Comparison of ENCODE assay signal across 9 cellular contexts in the genomic region with DNA sequence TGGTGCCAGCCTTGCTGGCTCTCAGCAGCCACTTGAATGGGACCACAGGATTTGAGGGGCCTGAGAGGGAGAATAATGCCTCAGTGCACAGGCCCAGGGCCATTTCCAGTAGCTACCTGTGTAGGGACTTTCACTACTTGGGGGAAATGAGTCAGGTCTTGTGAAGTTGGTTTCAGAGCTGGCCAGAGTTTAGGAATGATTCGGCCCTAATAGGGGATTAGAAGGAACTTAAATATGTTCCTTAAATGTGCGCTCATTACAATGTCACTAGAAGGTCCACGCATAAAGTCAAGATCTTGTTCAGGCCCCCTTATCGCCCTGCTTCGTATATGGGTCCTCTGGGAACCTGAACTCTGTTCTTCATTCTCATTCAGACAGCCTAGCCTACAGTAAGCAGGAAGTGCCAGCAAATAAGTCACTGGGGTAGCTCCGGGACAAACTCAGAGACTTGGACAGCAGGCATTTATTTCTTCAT. TPM values are rescaled to one million over a fixed set of nuclear protein-coding genes. Genes with fewer than 3 reads are reported as not detected.
DNase-seq lines count a peak whose midpoint lies in the region; ATAC-seq and TF ChIP-seq lines count a peak whose summit lies in the region.
"Had no signal": no experiment of that assay in that cellular context is flagged by ENCODE, and none has a peak within 500 bp of the region (broad histone marks: within the 10 kb centered on the region; RNA-seq: fewer than 3 reads in every experiment).

No MANE protein-coding gene starts in this region.

- DNase-seq in activated CD8-positive, alpha-beta T cell treated with anti-CD3 and anti-CD28 coated beads for 36 hours = peak; percentile 40
- no peak for DNase-seq in activated CD8-positive, alpha-beta T cell treated with anti-CD3 and anti-CD28 coated beads, Interleukin-2, amount 10 ng/mL, durations not matched to agents 7 days and 5 days
- no peak for DNase-seq in pons (ENCODE audit: low spot score)
- no peak for DNase-seq in nephron progenitor cell
- DNase-seq in NCI-H1436 (lab: John Stamatoyannopoulos, UW) = no peak
- DNase-seq: foreskin melanocyte had no signal

- POLR2A ChIA-PET in activated CD8-positive, alpha-beta T cell treated with anti-CD3 and anti-CD28 coated beads for 36 hours (lab: Charles Lee) = interaction anchor here (0.7 to 6.0 kb wide), 9 partner anchors 10 to 814 kb away, joined by 3 to 85 read pairs (median 6); partner anchors contain the start of genes CCDC163, MMACHC, NASP and PRDX1
- POLR2A ChIA-PET in activated CD8-positive, alpha-beta T cell treated with anti-CD3 and anti-CD28 coated beads, Interleukin-2, amount 10 ng/mL, durations not matched to agents 7 days and 5 days (lab: Charles Lee) = interaction anchor here (0.8 to 5.6 kb wide), 2 partner anchors 11 to 23 kb away, joined by 3 to 55 read pairs; partner anchors contain the start of gene PRDX1

- intact Hi-C loops in activated CD8-positive, alpha-beta T cell treated with anti-CD3 and anti-CD28 coated beads for 36 hours (cut with micrococcal nuclease) = no loop called here

- H3K4me3 Mint-ChIP-seq in activated CD8-positive, alpha-beta T cell treated with anti-CD3 and anti-CD28 coated beads for 36 hours = no peak overlapping the region
- H3K4me3 Mint-ChIP-seq in activated CD8-positive, alpha-beta T cell treated with anti-CD3 and anti-CD28 coated beads, Interleukin-2, amount 10 ng/mL, durations not matched to agents 7 days and 5 days = no peak overlapping the region
- peak overlapping the region; percentile 67 for H3K4me3 Mint-ChIP-seq in activated T-helper 17 cell treated with anti-CD3 and anti-CD28 coated beads, Interleukin-2, amount 50 U/mL, for 72 hours
- peak overlapping the region; percentile 8 for H3K4me3 Mint-ChIP-seq in stimulated activated memory B cell treated with anti-CD40 and anti-IgM and Interleukin-4, amounts not matched to agents 10 μg/mL and 1 μg/mL and 100 μg/mL, for 72 hours
- H3K4me3 Mint-ChIP-seq in nephron progenitor cell = no peak overlapping the region

- no peaks in the 10 kb centered on the region for H3K36me3 Mint-ChIP-seq in activated CD8-positive, alpha-beta T cell treated with anti-CD3 and anti-CD28 coated beads for 36 hours (ENCODE audit: low read depth)
- H3K36me3 Mint-ChIP-seq in activated CD8-positive, alpha-beta T cell treated with anti-CD3 and anti-CD28 coated beads, Interleukin-2, amount 10 ng/mL, durations not matched to agents 7 days and 5 days (ENCODE audit: low read depth) = no peaks in the 10 kb centered on the region
- no peaks in the 10 kb centered on the region for H3K36me3 Mint-ChIP-seq in activated T-helper 17 cell treated with anti-CD3 and anti-CD28 coated beads, Interleukin-2, amount 50 U/mL, for 72 hours (ENCODE audit: low read depth)
- H3K36me3 Mint-ChIP-seq in stimulated activated memory B cell treated with anti-CD40 and anti-IgM and Interleukin-4, amounts not matched to agents 10 μg/mL and 1 μg/mL and 100 μg/mL, for 72 hours = no peaks in the 10 kb centered on the region
- H3K36me3 Mint-ChIP-seq in nephron progenitor cell (ENCODE audit: low read depth) = no peaks in the 10 kb centered on the region

- CTCF ChIA-PET in activated CD8-positive, alpha-beta T cell treated with anti-CD3 and anti-CD28 coated beads for 36 hours (lab: Charles Lee) = interaction anchor here (1.1 to 4.1 kb wide), 4 partner anchors 21 to 32 kb away, joined by 3 to 23 read pairs (median 8); partner anchors contain the start of gene PRDX1
- CTCF ChIA-PET in activated CD8-positive, alpha-beta T cell treated with anti-CD3 and anti-CD28 coated beads, Interleukin-2, amount 10 ng/mL, durations not matched to agents 7 days and 5 days (lab: Charles Lee) = interaction anchor here (0.9 to 3.3 kb wide), 6 partner anchors 13 to 49 kb away, joined by 3 to 22 read pairs (median 4); partner anchors contain the start of gene PRDX1

- peak; percentile 37 for ATAC-seq in activated CD8-positive, alpha-beta T cell treated with anti-CD3 and anti-CD28 coated beads for 36 hours
- no peak for ATAC-seq in activated CD8-positive, alpha-beta T cell treated with anti-CD3 and anti-CD28 coated beads, Interleukin-2, amount 10 ng/mL, durations not matched to agents 7 days and 5 days
- ATAC-seq in HG02943 (IDR thresholded peaks at IDR 0.05; ENCODE audit: low read depth, unreplicated experiment) = peak; percentile 39
- ATAC-seq in activated T-helper 17 cell treated with anti-CD3 and anti-CD28 coated beads, Interleukin-2, amount 50 U/mL, for 72 hours (replicated peaks) = peak; percentile 77
- peak; percentile 74 for ATAC-seq in stimulated activated memory B cell treated with anti-CD40 and anti-IgM and Interleukin-4, amounts not matched to agents 10 μg/mL and 1 μg/mL and 100 μg/mL, for 72 hours

- peak overlapping the region; percentile 36 for H3K27ac Mint-ChIP-seq in activated CD8-positive, alpha-beta T cell treated with anti-CD3 and anti-CD28 coated beads for 36 hours
- H3K27ac Mint-ChIP-seq in activated CD8-positive, alpha-beta T cell treated with anti-CD3 and anti-CD28 coated beads, Interleukin-2, amount 10 ng/mL, durations not matched to agents 7 days and 5 days = no peak overlapping the region
- peak overlapping the region; percentile 25 for H3K27ac Mint-ChIP-seq in activated T-helper 17 cell treated with anti-CD3 and anti-CD28 coated beads, Interleukin-2, amount 50 U/mL, for 72 hours
- peak overlapping the region; percentile 71 for H3K27ac Mint-ChIP-seq in stimulated activated memory B cell treated with anti-CD40 and anti-IgM and Interleukin-4, amounts not matched to agents 10 μg/mL and 1 μg/mL and 100 μg/mL, for 72 hours
- H3K27ac Mint-ChIP-seq in nephron progenitor cell = no peak overlapping the region

- no peaks in the 10 kb centered on the region for H3K9me3 Mint-ChIP-seq in activated CD8-positive, alpha-beta T cell treated with anti-CD3 and anti-CD28 coated beads for 36 hours
- no peaks in the 10 kb centered on the region for H3K9me3 Mint-ChIP-seq in activated CD8-positive, alpha-beta T cell treated with anti-CD3 and anti-CD28 coated beads, Interleukin-2, amount 10 ng/mL, durations not matched to agents 7 days and 5 days (ENCODE audit: insufficient read depth)
- no peaks in the 10 kb centered on the region for H3K9me3 Mint-ChIP-seq in activated T-helper 17 cell treated with anti-CD3 and anti-CD28 coated beads, Interleukin-2, amount 50 U/mL, for 72 hours
- H3K9me3 Mint-ChIP-seq in stimulated activated memory B cell treated with anti-CD40 and anti-IgM and Interleukin-4, amounts not matched to agents 10 μg/mL and 1 μg/mL and 100 μg/mL, for 72 hours = no peaks in the 10 kb centered on the region
- no peaks in the 10 kb centered on the region for H3K9me3 Mint-ChIP-seq in nephron progenitor cell

- TF ChIP-seq CTCF in activated CD8-positive, alpha-beta T cell treated with anti-CD3 and anti-CD28 coated beads for 36 hours (IDR thresholded peaks at IDR 0.05) = no peak
- TF ChIP-seq CTCF in nephron progenitor cell (IDR thresholded peaks at IDR 0.05) = no peak

- H3K27me3 Mint-ChIP-seq in activated CD8-positive, alpha-beta T cell treated with anti-CD3 and anti-CD28 coated beads for 36 hours = peaks cover 1% of the 10 kb centered on the region
- peaks cover 3% of the 10 kb centered on the region for H3K27me3 Mint-ChIP-seq in activated CD8-positive, alpha-beta T cell treated with anti-CD3 and anti-CD28 coated beads, Interleukin-2, amount 10 ng/mL, durations not matched to agents 7 days and 5 days (ENCODE audit: low read depth)
- no peaks in the 10 kb centered on the region for H3K27me3 Mint-ChIP-seq in activated T-helper 17 cell treated with anti-CD3 and anti-CD28 coated beads, Interleukin-2, amount 50 U/mL, for 72 hours
- no peaks in the 10 kb centered on the region for H3K27me3 Mint-ChIP-seq in stimulated activated memory B cell treated with anti-CD40 and anti-IgM and Interleukin-4, amounts not matched to agents 10 μg/mL and 1 μg/mL and 100 μg/mL, for 72 hours
- H3K27me3 Mint-ChIP-seq in nephron progenitor cell (ENCODE audit: low read depth, poor library complexity) = peaks cover 17% of the 10 kb centered on the region

- H3K4me1 Mint-ChIP-seq in activated CD8-positive, alpha-beta T cell treated with anti-CD3 and anti-CD28 coated beads for 36 hours (ENCODE audit: low read depth) = peaks cover 35% of the 10 kb centered on the region
- peaks cover 35% of the 10 kb centered on the region for H3K4me1 Mint-ChIP-seq in activated CD8-positive, alpha-beta T cell treated with anti-CD3 and anti-CD28 coated beads, Interleukin-2, amount 10 ng/mL, durations not matched to agents 7 days and 5 days (ENCODE audit: low read depth)
- H3K4me1 Mint-ChIP-seq in activated T-helper 17 cell treated with anti-CD3 and anti-CD28 coated beads, Interleukin-2, amount 50 U/mL, for 72 hours = peaks cover 21% of the 10 kb centered on the region
- H3K4me1 Mint-ChIP-seq in stimulated activated memory B cell treated with anti-CD40 and anti-IgM and Interleukin-4, amounts not matched to agents 10 μg/mL and 1 μg/mL and 100 μg/mL, for 72 hours = peaks cover 58% of the 10 kb centered on the region
- peaks cover 19% of the 10 kb centered on the region for H3K4me1 Mint-ChIP-seq in nephron progenitor cell

RNA-seq across cellular contexts. Expression of gene AKR1A1, which starts 5.6 kb away (rescaled TPM):
- total RNA-seq in activated CD8-positive, alpha-beta T cell treated with anti-CD3 and anti-CD28 coated beads for 36 hours = 100 to 1,000 TPM; 184 to 186 TPM
- 100 to 1,000 TPM; 150 to 152 TPM for total RNA-seq in activated CD8-positive, alpha-beta T cell treated with anti-CD3 and anti-CD28 coated beads, Interleukin-2, amount 10 ng/mL, durations not matched to agents 7 days and 5 days
- total RNA-seq in activated T-helper 17 cell treated with anti-CD3 and anti-CD28 coated beads, Interleukin-2, amount 50 U/mL, for 72 hours = 100 to 1,000 TPM; 121 to 151 TPM

RNA-seq across cellular contexts. Expression of gene PRDX1, which starts 23.4 kb away (rescaled TPM):
- 100 to 1,000 TPM; 547 to 553 TPM for total RNA-seq in activated CD8-positive, alpha-beta T cell treated with anti-CD3 and anti-CD28 coated beads for 36 hours
- total RNA-seq in activated CD8-positive, alpha-beta T cell treated with anti-CD3 and anti-CD28 coated beads, Interleukin-2, amount 10 ng/mL, durations not matched to agents 7 days and 5 days = 100 to 1,000 TPM; 250 to 251 TPM
- total RNA-seq in activated T-helper 17 cell treated with anti-CD3 and anti-CD28 coated beads, Interleukin-2, amount 50 U/mL, for 72 hours = 100 to 1,000 TPM; 344 to 571 TPM

RNA-seq across cellular contexts. Expression of gene NASP, which starts 38.8 kb away (rescaled TPM):
- 100 to 1,000 TPM; 227 to 246 TPM for total RNA-seq in activated CD8-positive, alpha-beta T cell treated with anti-CD3 and anti-CD28 coated beads for 36 hours
- 100 to 1,000 TPM; 230 to 233 TPM for total RNA-seq in activated CD8-positive, alpha-beta T cell treated with anti-CD3 and anti-CD28 coated beads, Interleukin-2, amount 10 ng/mL, durations not matched to agents 7 days and 5 days
- 100 to 1,000 TPM; 113 to 224 TPM for total RNA-seq in activated T-helper 17 cell treated with anti-CD3 and anti-CD28 coated beads, Interleukin-2, amount 50 U/mL, for 72 hours

RNA-seq across cellular contexts. Expression of gene MMACHC, which starts 45.0 kb away (rescaled TPM):
- 1 to 10 TPM; 8.4 to 10.0 TPM for total RNA-seq in activated CD8-positive, alpha-beta T cell treated with anti-CD3 and anti-CD28 coated beads for 36 hours
- total RNA-seq in activated CD8-positive, alpha-beta T cell treated with anti-CD3 and anti-CD28 coated beads, Interleukin-2, amount 10 ng/mL, durations not matched to agents 7 days and 5 days = 1 to 10 TPM; 6.7 to 8.7 TPM
- 1 to 10 TPM; 3.7 to 4.9 TPM for total RNA-seq in activated T-helper 17 cell treated with anti-CD3 and anti-CD28 coated beads, Interleukin-2, amount 50 U/mL, for 72 hours

RNA-seq across cellular contexts. Expression of gene CCDC163, which starts 45.2 kb away (rescaled TPM):
- total RNA-seq in activated CD8-positive, alpha-beta T cell treated with anti-CD3 and anti-CD28 coated beads for 36 hours = 1 to 10 TPM; 5.6 to 7.1 TPM
- 1 to 10 TPM; 7.9 to 9.4 TPM for total RNA-seq in activated CD8-positive, alpha-beta T cell treated with anti-CD3 and anti-CD28 coated beads, Interleukin-2, amount 10 ng/mL, durations not matched to agents 7 days and 5 days
- 1 to 10 TPM; 3.4 TPM for total RNA-seq in activated T-helper 17 cell treated with anti-CD3 and anti-CD28 coated beads, Interleukin-2, amount 50 U/mL, for 72 hours

Comparison
In these comparisons a context has a peak if more than half of its experiments do, and no peak if none do; other contexts are left out.
1. H3K27ac Mint-ChIP-seq: peak in activated CD8-positive, alpha-beta T cell treated with anti-CD3 and anti-CD28 coated beads for 36 hours (single experiment), activated T-helper 17 cell treated with anti-CD3 and anti-CD28 coated beads, Interleukin-2, amount 50 U/mL, for 72 hours (single experiment) and stimulated activated memory B cell treated with anti-CD40 and anti-IgM and Interleukin-4, amounts not matched to agents 10 μg/mL and 1 μg/mL and 100 μg/mL, for 72 hours (single experiment); none in activated CD8-positive, alpha-beta T cell treated with anti-CD3 and anti-CD28 coated beads, Interleukin-2, amount 10 ng/mL, durations not matched to agents 7 days and 5 days (single experiment) and nephron progenitor cell (single experiment).
2. H3K4me3 Mint-ChIP-seq: peak in activated T-helper 17 cell treated with anti-CD3 and anti-CD28 coated beads, Interleukin-2, amount 50 U/mL, for 72 hours (single experiment) and stimulated activated memory B cell treated with anti-CD40 and anti-IgM and Interleukin-4, amounts not matched to agents 10 μg/mL and 1 μg/mL and 100 μg/mL, for 72 hours (single experiment); none in activated CD8-positive, alpha-beta T cell treated with anti-CD3 and anti-CD28 coated beads for 36 hours (single experiment), activated CD8-positive, alpha-beta T cell treated with anti-CD3 and anti-CD28 coated beads, Interleukin-2, amount 10 ng/mL, durations not matched to agents 7 days and 5 days (single experiment) and nephron progenitor cell (single experiment).